In genomic region chr4:74058048-74058651, GRCh38 we compare ENCODE assay signal across 26 cellular contexts. TPM values are rescaled to one million over a fixed set of nuclear protein-coding genes. Genes with fewer than 3 reads are reported as not detected.
DNase-seq lines count a peak whose midpoint lies in the region; ATAC-seq, FAIRE-seq and TF ChIP-seq lines count a peak whose summit lies in the region.
"Had no signal": no experiment of that assay in that cellular context is flagged by ENCODE, and none has a peak within 500 bp of the region (broad histone marks: within the 10 kb centered on the region; RNA-seq: fewer than 3 reads in every experiment).

No MANE protein-coding gene starts in this region.

- H3K9me3 Mint-ChIP-seq in chondrocyte (ENCODE audit: low read depth), result no peaks in the 10 kb centered on the region
- H3K9me3 Mint-ChIP-seq: CD4-positive, alpha-beta T cell had no signal

- H3K79me2 ChIP-seq in PC-3 (ENCODE audit: low read length) (no peaks in the 10 kb centered on the region), OCI-LY7 (ENCODE audit: insufficient read depth, low read depth, low read length) (no peaks in the 10 kb centered on the region)

- POLR2A ChIA-PET in A549 (lab: Yijun Ruan, JAX), result no interaction called here
- POLR2A ChIA-PET in HEK293 (lab: Yijun Ruan, JAX), result no interaction called here
- POLR2A ChIA-PET in PC-3 (lab: Charles Lee; ENCODE audit: unreplicated experiment), result no interaction called here
- POLR2A ChIA-PET in OCI-LY7 (lab: Charles Lee), result interaction anchor here (0.7 kb wide), 1 partner anchor 55 kb away, joined by 3 read pairs; no protein-coding TSS in a partner anchor

- H3K4me1 ChIP-seq in A549, result peaks cover 37% of the 10 kb centered on the region
- no peaks in the 10 kb centered on the region; the same call in 1 of the 2 replicates for H3K4me1 ChIP-seq in HEK293 (ENCODE audit: control insufficient read depth, insufficient read depth, low read length)
- H3K4me1 ChIP-seq in PC-3 (ENCODE audit: insufficient read depth, low read length), result peaks cover 34% of the 10 kb centered on the region
- H3K4me1 ChIP-seq in OCI-LY7 (ENCODE audit: insufficient read depth, low read length, poor library complexity, severe bottlenecking), result no peaks in the 10 kb centered on the region
- H3K4me1 ChIP-seq: HAP-1 had no signal

- TF ChIP-seq CTCF in A549 (IDR thresholded peaks at IDR 0.05) (no peak), HEK293 (tag by site-specific recombination; IDR thresholded peaks at IDR 0.05) (no peak), PC-3 (conservative IDR thresholded peaks at IDR 0.05; ENCODE audit: low read depth, low read length) (no peak), chondrocyte (IDR thresholded peaks at IDR 0.05) (no peak), OCI-LY7 (conservative IDR thresholded peaks at IDR 0.05; ENCODE audit: low read length) (no peak)

- intact Hi-C loops in PC-3 (cut with micrococcal nuclease) (loop anchor here (5.0 kb wide), 2 partner anchors 54 to 74 kb away; no protein-coding TSS in a partner anchor), OCI-LY7 (cut with micrococcal nuclease; ENCODE audit: unreplicated experiment) (no loop called here)

- H3F3A ChIP-seq in PC-3 (ENCODE audit: low read length, unreplicated experiment), result peaks cover 6% of the 10 kb centered on the region

- peak overlapping the region; percentile 72 for H3K9ac ChIP-seq in PC-3 (ENCODE audit: low read length)
- H3K9ac ChIP-seq: BLaER1 had no signal

- H3K27me3 ChIP-seq in PC-3 (ENCODE audit: low read length), result no peaks in the 10 kb centered on the region
- H3K27me3 ChIP-seq: BLaER1, SJCRH30 had no signal

- H3K27ac ChIP-seq in A549, result peak overlapping the region; percentile 85 to 87
- no peak overlapping the region for H3K27ac ChIP-seq in HEK293 (ENCODE audit: extremely low read depth, low read depth, low read length)
- peak overlapping the region; percentile 92 for H3K27ac ChIP-seq in PC-3 (ENCODE audit: low read length)
- H3K27ac ChIP-seq in epithelial cell of prostate, result peak overlapping the region; percentile 88
- H3K27ac ChIP-seq in OCI-LY7 (ENCODE audit: low read depth, low read length, poor library complexity, severe bottlenecking), result no peak overlapping the region
- H3K27ac ChIP-seq: 22Rv1, BLaER1, SJCRH30 had no signal

- H3K9me2 ChIP-seq in PC-3 (replicated peaks; ENCODE audit: low read length), result no peaks in the 10 kb centered on the region
- H3K9me2 ChIP-seq in OCI-LY7 (ENCODE audit: insufficient read depth, low read length), result no peaks in the 10 kb centered on the region

- H4K20me1 ChIP-seq in PC-3 (ENCODE audit: low read length), result no peaks in the 10 kb centered on the region
- no peaks in the 10 kb centered on the region for H4K20me1 ChIP-seq in OCI-LY7 (ENCODE audit: insufficient read depth, low read length)
- H4K20me1 ChIP-seq: BLaER1 had no signal

- no peak for TF ChIP-seq POLR2A in A549 (IDR thresholded peaks at IDR 0.05; ENCODE audit: low read length)

- H3K4me3 Mint-ChIP-seq in chondrocyte (ENCODE audit: unreplicated experiment), result no peak overlapping the region
- H3K4me3 Mint-ChIP-seq: CD4-positive, alpha-beta T cell had no signal

- H3K36me3 ChIP-seq in HEK293 (ENCODE audit: control insufficient read depth in 2 of 2, insufficient read depth in 1 of 2, low read length in 2 of 2), result no peaks in the 10 kb centered on the region
- no peaks in the 10 kb centered on the region for H3K36me3 ChIP-seq in PC-3 (ENCODE audit: low read depth, low read length)
- no peaks in the 10 kb centered on the region for H3K36me3 ChIP-seq in OCI-LY7 (ENCODE audit: insufficient read depth, low read length)
- H3K36me3 ChIP-seq: BLaER1, HAP-1, SJCRH30 had no signal

- H3K9me3 ChIP-seq in A549 (peaks cover 15% of the 10 kb centered on the region; the same call in 2 of the 3 replicates), HEK293 (ENCODE audit: control insufficient read depth, insufficient read depth, low read depth, low read length) (no peaks in the 10 kb centered on the region), PC-3 (ENCODE audit: low read length) (no peaks in the 10 kb centered on the region), OCI-LY7 (ENCODE audit: low read length) (no peaks in the 10 kb centered on the region)
- H3K9me3 ChIP-seq: BLaER1, HAP-1, SJCRH30 had no signal

- H3K4me3 ChIP-seq in A549 (no peak overlapping the region), HEK293 (ENCODE audit: low read depth, low read length) (no peak overlapping the region), PC-3 (ENCODE audit: low read length) (no peak overlapping the region), OCI-LY7 (ENCODE audit: low read depth, low read length, poor library complexity, severe bottlenecking) (no peak overlapping the region)
- H3K4me3 ChIP-seq: BLaER1, HAP-1, SJCRH30 had no signal

- no peak for TF ChIP-seq EP300 in A549 (IDR thresholded peaks at IDR 0.05)

- H3K4me2 ChIP-seq in A549, result no peak overlapping the region
- no peak overlapping the region for H3K4me2 ChIP-seq in PC-3 (ENCODE audit: low read length)
- H3K4me2 ChIP-seq in OCI-LY7 (ENCODE audit: low read length), result no peak overlapping the region
- H3K4me2 ChIP-seq: BLaER1 had no signal

- TF ChIP-seq RAD21 in A549 (conservative IDR thresholded peaks at IDR 0.05 in 1 of 2, IDR thresholded peaks at IDR 0.05 in 1 of 2), result no peak

- peaks cover 17% of the 10 kb centered on the region for H3K4me1 Mint-ChIP-seq in chondrocyte (ENCODE audit: low read depth)

- BruUV-seq in PC-3 (replicated peaks; lab: Mats Ljungman, UMichigan) (no TSS peak), OCI-LY7 (replicated peaks; lab: Mats Ljungman, UMichigan) (no TSS peak)

- CTCF ChIA-PET in A549 (lab: Yijun Ruan, JAX), result interaction anchor here (0.6 to 2.9 kb wide), 2 partner anchors 20 to 86 kb away, joined by 3 to 17 read pairs; partner anchors contain the start of gene CXCL3
- CTCF ChIA-PET in HEK293 (lab: Yijun Ruan, JAX), result interaction anchor here (0.9 kb wide), 1 partner anchor 67 kb away, joined by 4 read pairs; no protein-coding TSS in a partner anchor
- CTCF ChIA-PET in PC-3 (lab: Charles Lee), result no interaction called here
- CTCF ChIA-PET in OCI-LY7 (lab: Charles Lee; ENCODE audit: unreplicated experiment), result no interaction called here

- DNase-seq in A549 (ENCODE audit: low read depth in 1 of 2, low spot score in 1 of 2) (no peak), PC-3 (no peak), epithelial cell of prostate (ENCODE audit: low read depth, low spot score) (no peak), NCI-H1436 (lab: John Stamatoyannopoulos, UW) (no peak), chondrocyte (ENCODE audit: low spot score) (no peak), NCI-H69 (lab: John Stamatoyannopoulos, UW) (no peak), OCI-LY7 (ENCODE audit: low spot score) (no peak)
- DNase-seq: CD4-positive, alpha-beta T cell; COR-L47; DMS53; GOT3; KG1; MM.1S; NCI-H1694 treated with DMSO at 0.1 percent for 48 hours; NCI-H2081; NCI-H2227 treated with DMSO at 0.1 percent for 48 hours; NCI-H526 treated with DMSO at 0.1 percent for 48 hours; SJCRH30 had no signal

- peaks cover 7% of the 10 kb centered on the region for H3K27me3 Mint-ChIP-seq in chondrocyte (ENCODE audit: low read depth)
- H3K27me3 Mint-ChIP-seq: CD4-positive, alpha-beta T cell had no signal

- WGBS in A549 (ENCODE audit: missing lambda C conversion rate), result 95% methylated on average over 4 of the region's 4 CpGs

- ATAC-seq in A549, result no peak
- ATAC-seq in PC-3, result no peak
- ATAC-seq: Right ventricle myocardium inferior had no signal

- no peak for FAIRE-seq in A549 (lab: Jason Lieb, UNC)
- FAIRE-seq: HTR-8/SVneo had no signal

- no peak overlapping the region for H3K27ac Mint-ChIP-seq in chondrocyte (ENCODE audit: unreplicated experiment)
- H3K27ac Mint-ChIP-seq: CD4-positive, alpha-beta T cell had no signal

- H3K36me3 Mint-ChIP-seq in chondrocyte (ENCODE audit: low read depth), result no peaks in the 10 kb centered on the region

- no peak overlapping the region for H2AFZ ChIP-seq in PC-3 (ENCODE audit: low read length)
- H2AFZ ChIP-seq in OCI-LY7 (ENCODE audit: low read length), result no peak overlapping the region

TF ChIP-seq in A549, 52 proteins besides CTCF, POLR2A, EP300 and RAD21 (continues in another document):
- TF ChIP-seq MYC (IDR thresholded peaks at IDR 0.05; ENCODE audit: borderline replicate concordance, low read length) (no peak), SREBF2 (IDR thresholded peaks at IDR 0.05) (no peak)

TF ChIP-seq in HEK293, 187 proteins besides CTCF, POLR2A, EP300 and RAD21:
- TF ChIP-seq ZNF366 (tag by site-specific recombination; conservative IDR thresholded peaks at IDR 0.05) (0 out of 2 replicates have a peak, but pooled peaks have one; percentile 29), ZNF473 (tag by site-specific recombination; IDR thresholded peaks at IDR 0.05) (no peak)

RNA-seq across cellular contexts. Expression of gene CXCL3, which starts 19.7 kb away (rescaled TPM):
- 14.9 and 17.9 TPM in 2 replicates for polyA plus RNA-seq in A549 (2011; rRNA removed)
- 16.5 and 19.9 TPM in 2 replicates for polyA plus RNA-seq in A549 (2012; cell fraction: cytosol; rRNA removed)
- polyA plus RNA-seq in A549 (2012; cell fraction: nucleus; rRNA removed), result 19.9 and 29.2 TPM in 2 replicates
- 5.1 to 5.5 TPM (median 5.2 TPM) in 3 replicates for polyA plus RNA-seq in A549 (2017; fragmentation: RNase III; extraction: RNeasy Plus Mini Kit Qiagen cat#74134 plus additional on column Dnase treatment)
- 7.2 and 7.9 TPM in 2 replicates for polyA minus RNA-seq in A549 (2011; rRNA and poly(A)+ RNA removed)
- 25.1 and 28.9 TPM in 2 replicates for total RNA-seq in PC-3 (2014; rRNA removed)
- total RNA-seq in chondrocyte, result 0.20 TPM in 1 of 3 replicates, not detected in the others
- not detected in 2 replicates for total RNA-seq in OCI-LY7 (2014; rRNA removed; shearing (Covaris generic))
- not detected in 2 replicates for total RNA-seq in OCI-LY7 (2022)
- total RNA-seq: G401 had no signal

RNA-seq across cellular contexts. Expression of gene CXCL2, which starts 40.8 kb away (rescaled TPM):
- polyA plus RNA-seq in A549 (2011; rRNA removed) (59.5 and 122 TPM in 2 replicates), A549 (2017; fragmentation: RNase III; extraction: RNeasy Plus Mini Kit Qiagen cat#74134 plus additional on column Dnase treatment) (9.3 to 10.6 TPM (median 9.4 TPM) in 3 replicates)
- 75.6 and 94.7 TPM in 2 replicates for polyA plus RNA-seq in A549 (2012; cell fraction: cytosol; rRNA removed)
- 202 and 263 TPM in 2 replicates for polyA plus RNA-seq in A549 (2012; cell fraction: nucleus; rRNA removed)
- 17.2 and 37.1 TPM in 2 replicates for polyA minus RNA-seq in A549 (2011; rRNA and poly(A)+ RNA removed)
- total RNA-seq in PC-3 (2014; rRNA removed) (165 and 172 TPM in 2 replicates), chondrocyte (0.89 to 8.7 TPM (median 7.9 TPM) in 3 replicates), OCI-LY7 (2022) (not detected in 2 replicates)
- not detected in 2 replicates for total RNA-seq in OCI-LY7 (2014; rRNA removed; shearing (Covaris generic))
- total RNA-seq: G401 had no signal

RNA-seq across cellular contexts. Expression of gene CXCL5, which starts 59.7 kb away (rescaled TPM):
- polyA plus RNA-seq in A549 (2011; rRNA removed) (116 and 195 TPM in 2 replicates), A549 (2017; fragmentation: RNase III; extraction: RNeasy Plus Mini Kit Qiagen cat#74134 plus additional on column Dnase treatment) (107 to 127 TPM (median 120 TPM) in 3 replicates)
- 38.0 and 38.2 TPM in 2 replicates for polyA plus RNA-seq in A549 (2012; cell fraction: cytosol; rRNA removed)
- polyA plus RNA-seq in A549 (2012; cell fraction: nucleus; rRNA removed), result 38.7 and 41.7 TPM in 2 replicates
- 24.8 and 27.2 TPM in 2 replicates for polyA minus RNA-seq in A549 (2011; rRNA and poly(A)+ RNA removed)
- total RNA-seq in PC-3 (2014; rRNA removed) (0.55 and 1.0 TPM in 2 replicates), chondrocyte (0.22 TPM in 1 of 3 replicates, not detected in the others), OCI-LY7 (2022) (not detected in 2 replicates)
- total RNA-seq in OCI-LY7 (2014; rRNA removed; shearing (Covaris generic)), result not detected in 2 replicates
- total RNA-seq: CD4-positive, alpha-beta T cell; Daoy; G401; SJCRH30 had no signal

Comparison
In these comparisons a context has a peak if more than half of its experiments do, and no peak if none do; other contexts are left out.
1. H3K27ac ChIP-seq: peak in A549 (2 of 2), PC-3 (single experiment) and epithelial cell of prostate (single experiment); none in HEK293 (single experiment) and OCI-LY7 (single experiment).
2. RNA of gene CXCL3, which starts 19.7 kb away (total RNA-seq): 25.1 to 28.9 TPM in PC-3; 0.20 TPM in chondrocyte and not detected in OCI-LY7; every median in the first group is over 10 times any median in the second.
3. RNA of gene CXCL2, which starts 40.8 kb away (total RNA-seq): 165 to 172 TPM in PC-3; 0.89 to 8.7 TPM in chondrocyte and not detected in OCI-LY7; every median in the first group is over 10 times any median in the second.
4. CTCF ChIA-PET loops: an anchor here in A549 (0.6 to 2.9 kb wide) and HEK293 (0.9 kb wide); none called in PC-3 and OCI-LY7.